In genomic region chr2:6909431-6910385, GRCh38 we compare ENCODE assay signal across 9 cellular contexts. TPM values are rescaled to one million over a fixed set of nuclear protein-coding genes. Genes with fewer than 3 reads are reported as not detected.
DNase-seq lines count a peak whose midpoint lies in the region; ATAC-seq and TF ChIP-seq lines count a peak whose summit lies in the region.
"Had no signal": no experiment of that assay in that cellular context is flagged by ENCODE, and none has a peak within 500 bp of the region (broad histone marks: within the 10 kb centered on the region; RNA-seq: fewer than 3 reads in every experiment).

No MANE protein-coding gene starts in this region.

- H3K27me3 ChIP-seq in MM.1S (replicated peaks; ENCODE audit: insufficient read depth, low read length) = peaks cover 21% of the 10 kb centered on the region; the same call in 1 of the 2 replicates

- H3K27ac ChIP-seq in MM.1S (ENCODE audit: low read length) = no peak overlapping the region

- intact Hi-C loops in Right ventricle myocardium inferior (cut with DNase I) = no loop called here

- H3K4me2 ChIP-seq in MM.1S (ENCODE audit: low read depth, low read length) = peak overlapping the region; percentile 32

- no peak overlapping the region for H3K9ac ChIP-seq in MM.1S (ENCODE audit: low read length)

- peaks cover 17% of the 10 kb centered on the region for H3K4me1 ChIP-seq in MM.1S (ENCODE audit: low read length)

- H3F3A ChIP-seq in MM.1S (ENCODE audit: insufficient read depth, low read length) = peaks cover 4% of the 10 kb centered on the region; the same call in 1 of the 2 replicates

- H3K79me2 ChIP-seq in MM.1S (ENCODE audit: low read length) = no peaks in the 10 kb centered on the region

- no peaks in the 10 kb centered on the region for H4K20me1 ChIP-seq in MM.1S (ENCODE audit: insufficient read depth, low read length)

- H3K36me3 ChIP-seq in MM.1S (replicated peaks; ENCODE audit: insufficient read depth, low read length) = no peaks in the 10 kb centered on the region

- no peak overlapping the region for H2AFZ ChIP-seq in MM.1S (ENCODE audit: low read length)

- no peaks in the 10 kb centered on the region for H3K9me3 ChIP-seq in MM.1S (replicated peaks; ENCODE audit: insufficient read depth, low read length)

- no peaks in the 10 kb centered on the region for H3K9me2 ChIP-seq in MM.1S (replicated peaks; ENCODE audit: insufficient read depth, low read length)

- H3K4me3 ChIP-seq in MM.1S (ENCODE audit: low read length) = no peak overlapping the region

- TF ChIP-seq CTCF in MM.1S (IDR thresholded peaks at IDR 0.05; ENCODE audit: low read length) = no peak

- DNase-seq in MM.1S (peak; percentile 67), germinal center (ENCODE audit: low spot score) (peak; percentile 32), SHP77 (lab: John Stamatoyannopoulos, UW) (no peak), NCI-H2107 treated with DMSO at 0.1 percent for 48 hours (lab: John Stamatoyannopoulos, UW; ENCODE audit: unreplicated experiment) (no peak), Right ventricle myocardium inferior (ENCODE audit: missing footprints) (no peak), NCI-H82 (lab: John Stamatoyannopoulos, UW) (no peak)

- ATAC-seq in GM18858 (IDR thresholded peaks at IDR 0.05; ENCODE audit: unreplicated experiment) (peak; percentile 99), HG02588 (IDR thresholded peaks at IDR 0.05; ENCODE audit: unreplicated experiment) (peak; percentile 98), Right ventricle myocardium inferior (no peak)

RNA-seq across cellular contexts. Expression of gene RNF144A, which starts 7.5 kb away (rescaled TPM):
- 16.9 TPM for total RNA-seq in Right ventricle myocardium inferior

RNA-seq across cellular contexts. Expression of gene RSAD2, which starts 32.1 kb away (rescaled TPM):
- 3.3 TPM for total RNA-seq in Right ventricle myocardium inferior

RNA-seq across cellular contexts. Expression of gene CMPK2, which starts 44.0 kb away (rescaled TPM):
- total RNA-seq in Right ventricle myocardium inferior = 3.4 TPM
- total RNA-seq: LHCN-M2 had no signal

Comparison
In these comparisons a context has a peak if more than half of its experiments do, and no peak if none do; other contexts are left out.
1. DNase-seq: peak in MM.1S (single experiment) and germinal center (single experiment); none in SHP77 (0 of 2), NCI-H2107 treated with DMSO at 0.1 percent for 48 hours (single experiment), Right ventricle myocardium inferior (single experiment) and NCI-H82 (single experiment).